In genomic region chr14:47585447-47585846, GRCh38 we compare ENCODE assay signal across 7 cellular contexts.
"Had no signal": no experiment of that assay in that cellular context is flagged by ENCODE, and none has a peak within 500 bp of the region (broad histone marks: within the 10 kb centered on the region; RNA-seq: fewer than 3 reads in every experiment).

No MANE protein-coding gene starts in this region.

- H3K4me1 Mint-ChIP-seq: GM23338 had no signal

- ATAC-seq: GM23338, K562 had no signal

- H3K27ac Mint-ChIP-seq: GM23338, H9 had no signal

- H3K4me3 ChIP-seq: GM23338, K562 had no signal

- H3K4me3 Mint-ChIP-seq: GM23338, H9 had no signal

- DNase-seq: H9, HCEC 1CT, IMR-90, KG1 had no signal

- H3K9me3 Mint-ChIP-seq: GM23338, H9 had no signal

- H3K27ac ChIP-seq: HL-60 had no signal
